1 cellular context compared by ENCODE assay signal in the genomic region with DNA sequence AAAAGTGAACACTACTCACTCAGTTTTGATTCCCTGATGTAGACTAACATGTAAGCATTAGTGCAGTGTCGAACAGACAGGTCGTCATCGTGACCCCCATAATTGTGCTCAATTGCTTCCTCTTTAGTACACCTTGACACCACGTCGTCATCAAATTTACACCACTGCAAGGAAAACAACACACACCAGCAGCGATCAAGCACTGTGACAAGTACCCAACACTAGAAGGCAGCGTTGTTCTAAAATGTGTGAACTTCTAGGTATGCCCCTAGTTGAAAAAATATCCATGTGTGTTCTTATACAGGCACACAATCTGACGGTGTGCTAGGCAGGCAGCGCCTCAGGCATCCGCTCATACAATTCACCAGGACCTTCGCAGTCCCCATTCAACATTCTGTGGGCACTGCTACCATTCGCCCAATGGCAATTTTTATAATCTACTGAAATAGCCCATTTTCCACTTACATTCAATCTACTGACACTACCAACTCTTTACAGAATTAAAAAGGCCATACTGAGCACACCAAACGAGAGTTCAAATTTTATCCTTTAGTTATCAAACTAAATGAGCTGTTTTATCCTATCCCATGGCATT.
A peak's percentile ranks its signal among the peaks of the same experiment; 100 is the strongest.
TF ChIP-seq lines count a peak whose summit lies in the region.

No MANE protein-coding gene starts in this region.

TF ChIP-seq in HepG2, 621 proteins besides CTCF, POLR2A, EP300 and RAD21 (continues in another document):
- TF ChIP-seq CREB1 (IDR thresholded peaks at IDR 0.05) = 0 out of 2 replicates have a peak, but pooled peaks have one; percentile 40
- TF ChIP-seq CREB1 (CRISPR knock-in tag; IDR thresholded peaks at IDR 0.05) = no peak
- TF ChIP-seq TEAD3 (CRISPR knock-in tag; optimal IDR thresholded peaks at IDR 0.05; ENCODE audit: borderline replicate concordance) = peak; percentile 11
- TF ChIP-seq ZSCAN21 (CRISPR knock-in tag; IDR thresholded peaks at IDR 0.05; ENCODE audit: borderline replicate concordance) = 0 out of 2 replicates have a peak, but pooled peaks have one; percentile 29
- TF ChIP-seq, protein P1, sequence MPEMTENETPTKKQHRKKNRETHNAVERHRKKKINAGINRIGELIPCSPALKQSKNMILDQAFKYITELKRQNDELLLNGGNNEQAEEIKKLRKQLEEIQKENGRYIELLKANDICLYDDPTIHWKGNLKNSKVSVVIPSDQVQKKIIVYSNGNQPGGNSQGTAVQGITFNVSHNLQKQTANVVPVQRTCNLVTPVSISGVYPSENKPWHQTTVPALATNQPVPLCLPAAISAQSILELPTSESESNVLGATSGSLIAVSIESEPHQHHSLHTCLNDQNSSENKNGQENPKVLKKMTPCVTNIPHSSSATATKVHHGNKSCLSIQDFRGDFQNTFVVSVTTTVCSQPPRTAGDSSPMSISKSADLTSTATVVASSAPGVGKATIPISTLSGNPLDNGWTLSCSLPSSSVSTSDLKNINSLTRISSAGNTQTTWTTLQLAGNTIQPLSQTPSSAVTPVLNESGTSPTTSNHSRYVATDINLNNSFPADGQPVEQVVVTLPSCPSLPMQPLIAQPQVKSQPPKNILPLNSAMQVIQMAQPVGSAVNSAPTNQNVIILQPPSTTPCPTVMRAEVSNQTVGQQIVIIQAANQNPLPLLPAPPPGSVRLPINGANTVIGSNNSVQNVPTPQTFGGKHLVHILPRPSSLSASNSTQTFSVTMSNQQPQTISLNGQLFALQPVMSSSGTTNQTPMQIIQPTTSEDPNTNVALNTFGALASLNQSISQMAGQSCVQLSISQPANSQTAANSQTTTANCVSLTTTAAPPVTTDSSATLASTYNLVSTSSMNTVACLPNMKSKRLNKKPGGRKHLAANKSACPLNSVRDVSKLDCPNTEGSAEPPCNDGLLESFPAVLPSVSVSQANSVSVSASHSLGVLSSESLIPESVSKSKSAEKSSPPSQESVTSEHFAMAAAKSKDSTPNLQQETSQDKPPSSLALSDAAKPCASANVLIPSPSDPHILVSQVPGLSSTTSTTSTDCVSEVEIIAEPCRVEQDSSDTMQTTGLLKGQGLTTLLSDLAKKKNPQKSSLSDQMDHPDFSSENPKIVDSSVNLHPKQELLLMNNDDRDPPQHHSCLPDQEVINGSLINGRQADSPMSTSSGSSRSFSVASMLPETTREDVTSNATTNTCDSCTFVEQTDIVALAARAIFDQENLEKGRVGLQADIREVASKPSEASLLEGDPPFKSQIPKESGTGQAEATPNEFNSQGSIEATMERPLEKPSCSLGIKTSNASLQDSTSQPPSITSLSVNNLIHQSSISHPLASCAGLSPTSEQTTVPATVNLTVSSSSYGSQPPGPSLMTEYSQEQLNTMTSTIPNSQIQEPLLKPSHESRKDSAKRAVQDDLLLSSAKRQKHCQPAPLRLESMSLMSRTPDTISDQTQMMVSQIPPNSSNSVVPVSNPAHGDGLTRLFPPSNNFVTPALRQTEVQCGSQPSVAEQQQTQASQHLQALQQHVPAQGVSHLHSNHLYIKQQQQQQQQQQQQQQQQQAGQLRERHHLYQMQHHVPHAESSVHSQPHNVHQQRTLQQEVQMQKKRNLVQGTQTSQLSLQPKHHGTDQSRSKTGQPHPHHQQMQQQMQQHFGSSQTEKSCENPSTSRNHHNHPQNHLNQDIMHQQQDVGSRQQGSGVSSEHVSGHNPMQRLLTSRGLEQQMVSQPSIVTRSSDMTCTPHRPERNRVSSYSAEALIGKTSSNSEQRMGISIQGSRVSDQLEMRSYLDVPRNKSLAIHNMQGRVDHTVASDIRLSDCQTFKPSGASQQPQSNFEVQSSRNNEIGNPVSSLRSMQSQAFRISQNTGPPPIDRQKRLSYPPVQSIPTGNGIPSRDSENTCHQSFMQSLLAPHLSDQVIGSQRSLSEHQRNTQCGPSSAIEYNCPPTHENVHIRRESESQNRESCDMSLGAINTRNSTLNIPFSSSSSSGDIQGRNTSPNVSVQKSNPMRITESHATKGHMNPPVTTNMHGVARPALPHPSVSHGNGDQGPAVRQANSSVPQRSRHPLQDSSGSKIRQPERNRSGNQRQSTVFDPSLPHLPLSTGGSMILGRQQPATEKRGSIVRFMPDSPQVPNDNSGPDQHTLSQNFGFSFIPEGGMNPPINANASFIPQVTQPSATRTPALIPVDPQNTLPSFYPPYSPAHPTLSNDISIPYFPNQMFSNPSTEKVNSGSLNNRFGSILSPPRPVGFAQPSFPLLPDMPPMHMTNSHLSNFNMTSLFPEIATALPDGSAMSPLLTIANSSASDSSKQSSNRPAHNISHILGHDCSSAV (CRISPR knock-in tag; IDR thresholded peaks at IDR 0.05; ENCODE audit: borderline replicate concordance) = no peak
- 0 out of 2 replicates have a peak, but pooled peaks have one; percentile 47 for TF ChIP-seq MIXL1 (CRISPR knock-in tag; IDR thresholded peaks at IDR 0.05)
- TF ChIP-seq THAP11 (CRISPR knock-in tag; IDR thresholded peaks at IDR 0.05) = peak; percentile 15; the same call in 1 of the 2 replicates
- TF ChIP-seq POLR2AphosphoS5 (IDR thresholded peaks at IDR 0.05; ENCODE audit: low read depth, low read length) = peak; percentile 31
- TF ChIP-seq FOXA3 (CRISPR knock-in tag; IDR thresholded peaks at IDR 0.05) = peak; percentile 28; the same call in 1 of the 2 replicates
- TF ChIP-seq ZNF256 (CRISPR knock-in tag; conservative IDR thresholded peaks at IDR 0.05) = no peak
- TF ChIP-seq ZNF547 (CRISPR knock-in tag; IDR thresholded peaks at IDR 0.05) = 0 out of 2 replicates have a peak, but pooled peaks have one; percentile 60
- 0 out of 2 replicates have a peak, but pooled peaks have one; percentile 22 for TF ChIP-seq PAF1 (CRISPR knock-in tag; IDR thresholded peaks at IDR 0.05)
- no peak for TF ChIP-seq FOXA1 (IDR thresholded peaks at IDR 0.05)
- 0 out of 2 replicates have a peak, but pooled peaks have one; percentile 23 for TF ChIP-seq FOXA1 (CRISPR knock-in tag; IDR thresholded peaks at IDR 0.05)
- TF ChIP-seq MYC (CRISPR knock-in tag; IDR thresholded peaks at IDR 0.05; ENCODE audit: borderline replicate concordance) = no peak
- TF ChIP-seq, protein P2, sequence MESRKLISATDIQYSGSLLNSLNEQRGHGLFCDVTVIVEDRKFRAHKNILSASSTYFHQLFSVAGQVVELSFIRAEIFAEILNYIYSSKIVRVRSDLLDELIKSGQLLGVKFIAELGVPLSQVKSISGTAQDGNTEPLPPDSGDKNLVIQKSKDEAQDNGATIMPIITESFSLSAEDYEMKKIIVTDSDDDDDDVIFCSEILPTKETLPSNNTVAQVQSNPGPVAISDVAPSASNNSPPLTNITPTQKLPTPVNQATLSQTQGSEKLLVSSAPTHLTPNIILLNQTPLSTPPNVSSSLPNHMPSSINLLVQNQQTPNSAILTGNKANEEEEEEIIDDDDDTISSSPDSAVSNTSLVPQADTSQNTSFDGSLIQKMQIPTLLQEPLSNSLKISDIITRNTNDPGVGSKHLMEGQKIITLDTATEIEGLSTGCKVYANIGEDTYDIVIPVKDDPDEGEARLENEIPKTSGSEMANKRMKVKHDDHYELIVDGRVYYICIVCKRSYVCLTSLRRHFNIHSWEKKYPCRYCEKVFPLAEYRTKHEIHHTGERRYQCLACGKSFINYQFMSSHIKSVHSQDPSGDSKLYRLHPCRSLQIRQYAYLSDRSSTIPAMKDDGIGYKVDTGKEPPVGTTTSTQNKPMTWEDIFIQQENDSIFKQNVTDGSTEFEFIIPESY (CRISPR knock-in tag; IDR thresholded peaks at IDR 0.05) = peak; percentile 55; the same call in 1 of the 2 replicates
- no peak for TF ChIP-seq ZNF607 (CRISPR knock-in tag; IDR thresholded peaks at IDR 0.05; ENCODE audit: borderline replicate concordance)
- TF ChIP-seq HHEX (CRISPR knock-in tag; IDR thresholded peaks at IDR 0.05) = no peak
- no peak for TF ChIP-seq ZNF777 (CRISPR knock-in tag; IDR thresholded peaks at IDR 0.05)
- 0 out of 2 replicates have a peak, but pooled peaks have one; percentile 38 for TF ChIP-seq BCL6 (CRISPR knock-in tag; IDR thresholded peaks at IDR 0.05)
- no peak for TF ChIP-seq ZNF562 (CRISPR knock-in tag; IDR thresholded peaks at IDR 0.05; ENCODE audit: borderline replicate concordance)
- 0 out of 2 replicates have a peak, but pooled peaks have one; percentile 44 for TF ChIP-seq FOXC1 (CRISPR knock-in tag; IDR thresholded peaks at IDR 0.05; ENCODE audit: borderline replicate concordance)
- TF ChIP-seq ZBTB21 (CRISPR knock-in tag; IDR thresholded peaks at IDR 0.05) = no peak
- TF ChIP-seq POLR2AphosphoS2 (IDR thresholded peaks at IDR 0.05; ENCODE audit: low read depth, low read length) = peak; percentile 87
- 0 out of 2 replicates have a peak, but pooled peaks have one; percentile 29 for TF ChIP-seq ZBTB7A (CRISPR knock-in tag; IDR thresholded peaks at IDR 0.05)
- TF ChIP-seq REPIN1 (CRISPR knock-in tag; IDR thresholded peaks at IDR 0.05; ENCODE audit: borderline replicate concordance, low read depth) = 0 out of 2 replicates have a peak, but pooled peaks have one; percentile 46
- TF ChIP-seq SMC3 (IDR thresholded peaks at IDR 0.05; ENCODE audit: low read length) = peak; percentile 84
- TF ChIP-seq, protein P3, sequence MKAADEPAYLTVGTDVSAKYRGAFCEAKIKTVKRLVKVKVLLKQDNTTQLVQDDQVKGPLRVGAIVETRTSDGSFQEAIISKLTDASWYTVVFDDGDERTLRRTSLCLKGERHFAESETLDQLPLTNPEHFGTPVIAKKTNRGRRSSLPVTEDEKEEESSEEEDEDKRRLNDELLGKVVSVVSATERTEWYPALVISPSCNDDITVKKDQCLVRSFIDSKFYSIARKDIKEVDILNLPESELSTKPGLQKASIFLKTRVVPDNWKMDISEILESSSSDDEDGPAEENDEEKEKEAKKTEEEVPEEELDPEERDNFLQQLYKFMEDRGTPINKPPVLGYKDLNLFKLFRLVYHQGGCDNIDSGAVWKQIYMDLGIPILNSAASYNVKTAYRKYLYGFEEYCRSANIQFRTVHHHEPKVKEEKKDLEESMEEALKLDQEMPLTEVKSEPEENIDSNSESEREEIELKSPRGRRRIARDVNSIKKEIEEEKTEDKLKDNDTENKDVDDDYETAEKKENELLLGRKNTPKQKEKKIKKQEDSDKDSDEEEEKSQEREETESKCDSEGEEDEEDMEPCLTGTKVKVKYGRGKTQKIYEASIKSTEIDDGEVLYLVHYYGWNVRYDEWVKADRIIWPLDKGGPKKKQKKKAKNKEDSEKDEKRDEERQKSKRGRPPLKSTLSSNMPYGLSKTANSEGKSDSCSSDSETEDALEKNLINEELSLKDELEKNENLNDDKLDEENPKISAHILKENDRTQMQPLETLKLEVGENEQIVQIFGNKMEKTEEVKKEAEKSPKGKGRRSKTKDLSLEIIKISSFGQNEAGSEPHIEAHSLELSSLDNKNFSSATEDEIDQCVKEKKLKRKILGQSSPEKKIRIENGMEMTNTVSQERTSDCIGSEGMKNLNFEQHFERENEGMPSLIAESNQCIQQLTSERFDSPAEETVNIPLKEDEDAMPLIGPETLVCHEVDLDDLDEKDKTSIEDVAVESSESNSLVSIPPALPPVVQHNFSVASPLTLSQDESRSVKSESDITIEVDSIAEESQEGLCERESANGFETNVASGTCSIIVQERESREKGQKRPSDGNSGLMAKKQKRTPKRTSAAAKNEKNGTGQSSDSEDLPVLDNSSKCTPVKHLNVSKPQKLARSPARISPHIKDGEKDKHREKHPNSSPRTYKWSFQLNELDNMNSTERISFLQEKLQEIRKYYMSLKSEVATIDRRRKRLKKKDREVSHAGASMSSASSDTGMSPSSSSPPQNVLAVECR (CRISPR knock-in tag; IDR thresholded peaks at IDR 0.05; ENCODE audit: borderline replicate concordance) = peak; percentile 15; the same call in 1 of the 2 replicates
- TF ChIP-seq, protein P4, sequence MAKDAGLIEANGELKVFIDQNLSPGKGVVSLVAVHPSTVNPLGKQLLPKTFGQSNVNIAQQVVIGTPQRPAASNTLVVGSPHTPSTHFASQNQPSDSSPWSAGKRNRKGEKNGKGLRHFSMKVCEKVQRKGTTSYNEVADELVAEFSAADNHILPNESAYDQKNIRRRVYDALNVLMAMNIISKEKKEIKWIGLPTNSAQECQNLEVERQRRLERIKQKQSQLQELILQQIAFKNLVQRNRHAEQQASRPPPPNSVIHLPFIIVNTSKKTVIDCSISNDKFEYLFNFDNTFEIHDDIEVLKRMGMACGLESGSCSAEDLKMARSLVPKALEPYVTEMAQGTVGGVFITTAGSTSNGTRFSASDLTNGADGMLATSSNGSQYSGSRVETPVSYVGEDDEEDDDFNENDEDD (CRISPR knock-in tag; IDR thresholded peaks at IDR 0.05; ENCODE audit: borderline replicate concordance) = 0 out of 2 replicates have a peak, but pooled peaks have one; percentile 5
- TF ChIP-seq ZNF335 (CRISPR knock-in tag; IDR thresholded peaks at IDR 0.05) = no peak
- TF ChIP-seq NFE2L1 (CRISPR knock-in tag; IDR thresholded peaks at IDR 0.05; ENCODE audit: borderline replicate concordance) = no peak
- TF ChIP-seq, protein P5, sequence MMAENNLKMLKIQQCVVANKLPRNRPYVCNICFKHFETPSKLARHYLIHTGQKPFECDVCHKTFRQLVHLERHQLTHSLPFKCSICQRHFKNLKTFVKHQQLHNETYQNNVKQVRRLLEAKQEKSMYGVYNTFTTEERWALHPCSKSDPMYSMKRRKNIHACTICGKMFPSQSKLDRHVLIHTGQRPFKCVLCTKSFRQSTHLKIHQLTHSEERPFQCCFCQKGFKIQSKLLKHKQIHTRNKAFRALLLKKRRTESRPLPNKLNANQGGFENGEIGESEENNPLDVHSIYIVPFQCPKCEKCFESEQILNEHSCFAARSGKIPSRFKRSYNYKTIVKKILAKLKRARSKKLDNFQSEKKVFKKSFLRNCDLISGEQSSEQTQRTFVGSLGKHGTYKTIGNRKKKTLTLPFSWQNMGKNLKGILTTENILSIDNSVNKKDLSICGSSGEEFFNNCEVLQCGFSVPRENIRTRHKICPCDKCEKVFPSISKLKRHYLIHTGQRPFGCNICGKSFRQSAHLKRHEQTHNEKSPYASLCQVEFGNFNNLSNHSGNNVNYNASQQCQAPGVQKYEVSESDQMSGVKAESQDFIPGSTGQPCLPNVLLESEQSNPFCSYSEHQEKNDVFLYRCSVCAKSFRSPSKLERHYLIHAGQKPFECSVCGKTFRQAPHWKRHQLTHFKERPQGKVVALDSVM (CRISPR knock-in tag; IDR thresholded peaks at IDR 0.05) = no peak
- 0 out of 2 replicates have a peak, but pooled peaks have one; percentile 38 for TF ChIP-seq ZNF30 (CRISPR knock-in tag; IDR thresholded peaks at IDR 0.05)
- TF ChIP-seq, protein P6, sequence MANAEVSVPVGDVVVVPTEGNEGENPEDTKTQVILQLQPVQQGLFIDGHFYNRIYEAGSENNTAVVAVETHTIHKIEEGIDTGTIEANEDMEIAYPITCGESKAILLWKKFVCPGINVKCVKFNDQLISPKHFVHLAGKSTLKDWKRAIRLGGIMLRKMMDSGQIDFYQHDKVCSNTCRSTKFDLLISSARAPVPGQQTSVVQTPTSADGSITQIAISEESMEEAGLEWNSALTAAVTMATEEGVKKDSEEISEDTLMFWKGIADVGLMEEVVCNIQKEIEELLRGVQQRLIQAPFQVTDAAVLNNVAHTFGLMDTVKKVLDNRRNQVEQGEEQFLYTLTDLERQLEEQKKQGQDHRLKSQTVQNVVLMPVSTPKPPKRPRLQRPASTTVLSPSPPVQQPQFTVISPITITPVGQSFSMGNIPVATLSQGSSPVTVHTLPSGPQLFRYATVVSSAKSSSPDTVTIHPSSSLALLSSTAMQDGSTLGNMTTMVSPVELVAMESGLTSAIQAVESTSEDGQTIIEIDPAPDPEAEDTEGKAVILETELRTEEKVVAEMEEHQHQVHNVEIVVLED (CRISPR knock-in tag; IDR thresholded peaks at IDR 0.05; ENCODE audit: borderline replicate concordance) = no peak
- peak; percentile 90 for TF ChIP-seq STAG1 (CRISPR knock-in tag; IDR thresholded peaks at IDR 0.05)
- 0 out of 2 replicates have a peak, but pooled peaks have one; percentile 8 for TF ChIP-seq POLR2G (IDR thresholded peaks at IDR 0.05; ENCODE audit: low read depth, low read length)
- TF ChIP-seq RBM22 (optimal IDR thresholded peaks at IDR 0.05; ENCODE audit: low read length) = peak; percentile 87
